In the genomic region with DNA sequence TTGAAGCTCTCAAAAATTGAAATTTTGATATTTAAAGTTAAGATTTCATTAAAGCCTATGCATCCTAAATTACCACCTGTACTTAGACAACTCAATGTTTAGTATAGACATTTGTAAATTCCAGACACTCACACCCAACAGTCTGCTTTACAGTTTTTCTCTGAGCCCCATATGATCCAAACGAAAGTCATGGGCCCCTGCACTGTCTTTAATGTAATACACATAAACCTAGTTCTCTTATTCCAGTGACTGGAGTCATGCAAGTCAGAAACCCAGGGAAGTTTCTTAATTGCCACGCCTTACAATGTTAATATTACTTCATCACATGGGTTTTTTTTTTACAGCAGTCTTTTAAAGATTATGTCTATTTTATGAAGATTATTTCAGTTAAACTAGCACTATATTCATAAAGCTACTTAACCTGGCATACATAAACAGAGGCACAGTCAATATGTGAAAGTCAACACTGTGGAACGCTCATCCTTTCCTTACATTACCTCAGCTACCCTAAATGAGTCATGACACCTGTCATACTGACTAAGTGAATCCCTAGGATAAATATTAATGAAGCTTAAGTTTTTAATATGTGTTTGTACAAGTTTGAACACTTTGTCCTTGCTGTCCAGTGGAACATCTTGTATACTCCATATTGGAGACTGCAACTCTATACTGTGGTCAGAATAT, we compare ENCODE assay signal across 1 cellular context.
A peak's percentile ranks its signal among the peaks of the same experiment; 100 is the strongest.
TF ChIP-seq lines count a peak whose summit lies in the region.

No MANE protein-coding gene starts in this region.

TF ChIP-seq in HCT116, 20 proteins besides CTCF, POLR2A, EP300 and RAD21 (continued from another document):
- TF ChIP-seq, protein P1, sequence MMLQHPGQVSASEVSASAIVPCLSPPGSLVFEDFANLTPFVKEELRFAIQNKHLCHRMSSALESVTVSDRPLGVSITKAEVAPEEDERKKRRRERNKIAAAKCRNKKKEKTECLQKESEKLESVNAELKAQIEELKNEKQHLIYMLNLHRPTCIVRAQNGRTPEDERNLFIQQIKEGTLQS (IDR thresholded peaks at IDR 0.05): no peak
- TF ChIP-seq ELF1 (IDR thresholded peaks at IDR 0.05; ENCODE audit: borderline replicate concordance, low read depth) (no peak), CBX3 (IDR thresholded peaks at IDR 0.05; ENCODE audit: low read depth) (no peak), FOSL1 (IDR thresholded peaks at IDR 0.05; ENCODE audit: low read depth) (peak; percentile 70), TCF7L2 (IDR thresholded peaks at IDR 0.05; ENCODE audit: borderline replicate concordance, extremely low read depth, insufficient read depth, insufficient read length) (no peak), POLR2AphosphoS5 (IDR thresholded peaks at IDR 0.05; ENCODE audit: low read depth, low read length) (no peak)
- TF ChIP-seq, protein P2, sequence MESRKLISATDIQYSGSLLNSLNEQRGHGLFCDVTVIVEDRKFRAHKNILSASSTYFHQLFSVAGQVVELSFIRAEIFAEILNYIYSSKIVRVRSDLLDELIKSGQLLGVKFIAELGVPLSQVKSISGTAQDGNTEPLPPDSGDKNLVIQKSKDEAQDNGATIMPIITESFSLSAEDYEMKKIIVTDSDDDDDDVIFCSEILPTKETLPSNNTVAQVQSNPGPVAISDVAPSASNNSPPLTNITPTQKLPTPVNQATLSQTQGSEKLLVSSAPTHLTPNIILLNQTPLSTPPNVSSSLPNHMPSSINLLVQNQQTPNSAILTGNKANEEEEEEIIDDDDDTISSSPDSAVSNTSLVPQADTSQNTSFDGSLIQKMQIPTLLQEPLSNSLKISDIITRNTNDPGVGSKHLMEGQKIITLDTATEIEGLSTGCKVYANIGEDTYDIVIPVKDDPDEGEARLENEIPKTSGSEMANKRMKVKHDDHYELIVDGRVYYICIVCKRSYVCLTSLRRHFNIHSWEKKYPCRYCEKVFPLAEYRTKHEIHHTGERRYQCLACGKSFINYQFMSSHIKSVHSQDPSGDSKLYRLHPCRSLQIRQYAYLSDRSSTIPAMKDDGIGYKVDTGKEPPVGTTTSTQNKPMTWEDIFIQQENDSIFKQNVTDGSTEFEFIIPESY (IDR thresholded peaks at IDR 0.05; ENCODE audit: extremely low read depth, insufficient replicate concordance, low read length): no peak
- TF ChIP-seq, protein P3, sequence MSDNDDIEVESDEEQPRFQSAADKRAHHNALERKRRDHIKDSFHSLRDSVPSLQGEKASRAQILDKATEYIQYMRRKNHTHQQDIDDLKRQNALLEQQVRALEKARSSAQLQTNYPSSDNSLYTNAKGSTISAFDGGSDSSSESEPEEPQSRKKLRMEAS (IDR thresholded peaks at IDR 0.05): no peak
